Comparison of ENCODE assay signal across 8 cellular contexts in genomic region chr12:53701518-53702264, GRCh38. TPM values are rescaled to one million over a fixed set of nuclear protein-coding genes. Genes with fewer than 3 reads are reported as not detected.
A peak's percentile ranks its signal among the peaks of the same experiment; 100 is the strongest.
DNase-seq lines count a peak whose midpoint lies in the region; ATAC-seq, FAIRE-seq and TF ChIP-seq lines count a peak whose summit lies in the region.

No MANE protein-coding gene starts in this region.

- H3K4me1 Mint-ChIP-seq in T-helper 17 cell: peaks cover 17% of the 10 kb centered on the region

- no peaks in the 10 kb centered on the region for H3K79me2 ChIP-seq in ACC112 (ENCODE audit: control insufficient read depth, insufficient read depth, low read length, unreplicated experiment)

- FAIRE-seq in GM18507 (lab: Jason Lieb, UNC): peak; percentile 83

- H3K9me3 ChIP-seq in T-helper 17 cell (ENCODE audit: control insufficient read depth, low read length, poor library complexity, severe bottlenecking): no peaks in the 10 kb centered on the region
- H3K9me3 ChIP-seq in adipocyte (ENCODE audit: control insufficient read depth, low read length): no peaks in the 10 kb centered on the region

- peaks cover 95% of the 10 kb centered on the region for H3K27me3 Mint-ChIP-seq in T-helper 17 cell

- no peaks in the 10 kb centered on the region for H3K4me1 ChIP-seq in ACC112 (ENCODE audit: control insufficient read depth, insufficient read depth, low read length, unreplicated experiment)
- peaks cover 4% of the 10 kb centered on the region for H3K4me1 ChIP-seq in adipocyte (ENCODE audit: control insufficient read depth, insufficient read depth, low read length)

- no peak overlapping the region for H3K4me3 Mint-ChIP-seq in T-helper 17 cell

- DNase-seq in GM18507 (ENCODE audit: extremely low spot score, insufficient read length, low read depth) (peak; percentile 59), NAMALWA (ENCODE audit: low spot score) (peak; percentile 69), T-helper 17 cell (peak; percentile 58 to 66 (median 58)), adipocyte (ENCODE audit: low read depth) (peak; percentile 86), left cardiac atrium (peak; percentile 86), retinal pigment epithelial cell (ENCODE audit: low read depth) (no peak)

- H3K27ac Mint-ChIP-seq in T-helper 17 cell: no peak overlapping the region

- H3K27ac ChIP-seq in ACC112 (ENCODE audit: low read depth, low read length): no peak overlapping the region

- peak; percentile 93 for TF ChIP-seq CTCF in retinal pigment epithelial cell (conservative IDR thresholded peaks at IDR 0.05; ENCODE audit: low read depth, low read length)

- intact Hi-C loops in left cardiac atrium (cut with DNase I): loop anchor here (1.0 to 2.0 kb wide), 3 partner anchors 41 to 45 kb away; no protein-coding TSS in a partner anchor

- H3K36me3 Mint-ChIP-seq in T-helper 17 cell (ENCODE audit: low read depth): peaks cover 12% of the 10 kb centered on the region

- H3K9ac ChIP-seq in adipocyte (ENCODE audit: low read length): peak overlapping the region; percentile 11

- H3K4me3 ChIP-seq in ACC112 (ENCODE audit: low read depth, low read length): no peak overlapping the region
- no peak overlapping the region for H3K4me3 ChIP-seq in adipocyte (ENCODE audit: low read length)
- no peak overlapping the region for H3K4me3 ChIP-seq in retinal pigment epithelial cell (ENCODE audit: low read length)

- no peaks in the 10 kb centered on the region for H3K36me3 ChIP-seq in ACC112 (ENCODE audit: insufficient read depth, low read length)
- no peaks in the 10 kb centered on the region for H3K36me3 ChIP-seq in adipocyte (ENCODE audit: control insufficient read depth, insufficient read depth, low read length, severe bottlenecking)

- H2AFZ ChIP-seq in ACC112 (ENCODE audit: low read length, unreplicated experiment): peak overlapping the region; percentile 20

- peaks cover 49% of the 10 kb centered on the region for H3K27me3 ChIP-seq in ACC112 (ENCODE audit: insufficient read depth, low read length)
- H3K27me3 ChIP-seq in adipocyte (replicated peaks; ENCODE audit: control insufficient read depth, insufficient read depth, low read length): peaks cover 15% of the 10 kb centered on the region

- peak; percentile 88 for ATAC-seq in T-helper 17 cell
- ATAC-seq in left cardiac atrium: peak; percentile 94 to 95
- ATAC-seq in GM18873 (IDR thresholded peaks at IDR 0.05; ENCODE audit: low FRiP score, unreplicated experiment): no peak

RNA-seq across cellular contexts. Expression of gene CALCOCO1, which starts 25.6 kb away (rescaled TPM):
- total RNA-seq in T-helper 17 cell (100 to 1,000 TPM; 108 to 134 TPM), left cardiac atrium (100 to 1,000 TPM; 141 to 160 TPM)

RNA-seq across cellular contexts. Expression of gene ATP5MC2, which starts 25.8 kb away (rescaled TPM):
- total RNA-seq in T-helper 17 cell: 100 to 1,000 TPM; 211 to 232 TPM
- total RNA-seq in left cardiac atrium: 100 to 1,000 TPM; 416 TPM

RNA-seq across cellular contexts. Expression of gene CISTR, which starts 50.1 kb away (rescaled TPM):
- not detected for total RNA-seq in T-helper 17 cell
- 1 to 10 TPM; 1.4 to 1.9 TPM for total RNA-seq in left cardiac atrium
